1 cellular context compared by ENCODE assay signal in the genomic region with DNA sequence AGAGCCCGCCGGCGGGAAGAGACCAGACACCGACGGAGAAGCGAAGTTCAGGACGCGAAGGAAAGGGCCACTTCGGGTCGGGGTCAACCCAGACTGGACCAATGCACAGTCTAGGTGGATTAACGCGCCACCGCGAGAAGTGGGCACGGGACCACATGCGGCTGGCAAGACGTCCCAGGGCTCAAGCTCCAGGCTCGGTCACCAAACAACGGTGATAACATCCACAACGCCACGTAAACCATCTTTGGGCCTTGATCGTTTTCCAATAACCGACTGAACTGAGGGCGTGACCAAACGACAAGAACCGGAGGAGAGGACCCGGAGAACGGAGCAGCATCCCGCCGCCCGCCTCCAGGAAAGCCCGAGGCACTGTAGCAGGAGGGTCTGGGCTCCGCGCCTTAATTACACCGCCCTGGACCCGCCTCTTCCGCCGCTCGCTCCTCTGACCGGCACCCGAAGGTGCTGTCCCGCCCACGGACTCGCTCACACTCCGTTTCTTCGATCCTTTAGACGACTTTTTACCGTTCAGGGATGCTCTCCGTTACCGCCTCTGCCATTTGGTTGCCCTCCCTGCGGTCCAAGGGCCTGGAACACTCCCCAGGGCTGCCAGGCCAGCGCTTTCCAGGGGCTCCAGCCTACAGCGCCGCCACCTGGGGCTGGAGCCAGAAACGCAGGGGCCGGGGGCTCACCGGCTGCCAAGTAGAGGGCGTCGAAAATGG.
A peak's percentile ranks its signal among the peaks of the same experiment; 100 is the strongest.
TF ChIP-seq lines count a peak whose summit lies in the region.

No MANE protein-coding gene starts in this region.

TF ChIP-seq in SK-N-SH, 30 proteins besides CTCF, POLR2A, EP300 and RAD21 (continued from another document):
- TF ChIP-seq TAF1 (IDR thresholded peaks at IDR 0.05; ENCODE audit: borderline replicate concordance, low read depth, low read length) = peak; percentile 11; the same call in 1 of the 2 replicates
